ENCODE assay signal across 1 cellular context in the genomic region with DNA sequence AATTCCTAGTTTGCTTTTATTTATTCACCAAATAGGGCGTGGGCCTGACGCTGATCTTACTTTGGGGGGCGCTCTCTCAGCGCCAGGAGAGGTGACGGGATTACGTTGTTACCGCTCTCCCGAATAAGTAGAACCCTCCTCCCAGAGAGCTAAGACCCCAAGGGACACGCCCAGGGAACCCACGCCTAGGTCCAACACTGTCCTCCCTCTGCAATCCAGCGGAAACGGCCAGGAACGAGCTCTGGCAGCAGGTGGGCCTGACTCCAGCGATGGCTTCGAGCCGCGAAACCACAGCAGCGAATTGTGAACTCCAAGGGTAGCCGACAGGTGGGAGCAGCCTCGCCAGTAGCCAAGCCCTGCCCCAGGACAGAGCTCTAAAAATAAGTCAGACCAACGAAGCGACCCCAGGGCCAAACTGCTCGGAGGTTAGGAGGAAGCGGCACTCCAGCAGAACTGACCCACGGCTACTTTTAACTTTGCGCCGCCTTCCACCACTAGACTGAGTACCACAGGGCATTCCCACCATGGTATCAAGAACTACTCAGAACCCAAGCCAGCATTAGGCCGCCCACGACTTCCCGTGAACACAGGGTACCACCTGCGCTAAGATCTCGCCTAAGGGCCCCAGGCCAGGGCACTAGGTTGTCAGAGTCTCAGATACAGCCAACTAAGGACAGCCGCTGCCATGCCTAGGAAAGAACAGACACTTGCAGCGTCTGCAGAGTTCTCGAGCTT.
TF ChIP-seq lines count a peak whose summit lies in the region.

No MANE protein-coding gene starts in this region.

TF ChIP-seq in K562, 482 proteins besides CTCF, POLR2A, EP300 and RAD21 (continued from another document and continues in another):
- TF ChIP-seq, protein P1, sequence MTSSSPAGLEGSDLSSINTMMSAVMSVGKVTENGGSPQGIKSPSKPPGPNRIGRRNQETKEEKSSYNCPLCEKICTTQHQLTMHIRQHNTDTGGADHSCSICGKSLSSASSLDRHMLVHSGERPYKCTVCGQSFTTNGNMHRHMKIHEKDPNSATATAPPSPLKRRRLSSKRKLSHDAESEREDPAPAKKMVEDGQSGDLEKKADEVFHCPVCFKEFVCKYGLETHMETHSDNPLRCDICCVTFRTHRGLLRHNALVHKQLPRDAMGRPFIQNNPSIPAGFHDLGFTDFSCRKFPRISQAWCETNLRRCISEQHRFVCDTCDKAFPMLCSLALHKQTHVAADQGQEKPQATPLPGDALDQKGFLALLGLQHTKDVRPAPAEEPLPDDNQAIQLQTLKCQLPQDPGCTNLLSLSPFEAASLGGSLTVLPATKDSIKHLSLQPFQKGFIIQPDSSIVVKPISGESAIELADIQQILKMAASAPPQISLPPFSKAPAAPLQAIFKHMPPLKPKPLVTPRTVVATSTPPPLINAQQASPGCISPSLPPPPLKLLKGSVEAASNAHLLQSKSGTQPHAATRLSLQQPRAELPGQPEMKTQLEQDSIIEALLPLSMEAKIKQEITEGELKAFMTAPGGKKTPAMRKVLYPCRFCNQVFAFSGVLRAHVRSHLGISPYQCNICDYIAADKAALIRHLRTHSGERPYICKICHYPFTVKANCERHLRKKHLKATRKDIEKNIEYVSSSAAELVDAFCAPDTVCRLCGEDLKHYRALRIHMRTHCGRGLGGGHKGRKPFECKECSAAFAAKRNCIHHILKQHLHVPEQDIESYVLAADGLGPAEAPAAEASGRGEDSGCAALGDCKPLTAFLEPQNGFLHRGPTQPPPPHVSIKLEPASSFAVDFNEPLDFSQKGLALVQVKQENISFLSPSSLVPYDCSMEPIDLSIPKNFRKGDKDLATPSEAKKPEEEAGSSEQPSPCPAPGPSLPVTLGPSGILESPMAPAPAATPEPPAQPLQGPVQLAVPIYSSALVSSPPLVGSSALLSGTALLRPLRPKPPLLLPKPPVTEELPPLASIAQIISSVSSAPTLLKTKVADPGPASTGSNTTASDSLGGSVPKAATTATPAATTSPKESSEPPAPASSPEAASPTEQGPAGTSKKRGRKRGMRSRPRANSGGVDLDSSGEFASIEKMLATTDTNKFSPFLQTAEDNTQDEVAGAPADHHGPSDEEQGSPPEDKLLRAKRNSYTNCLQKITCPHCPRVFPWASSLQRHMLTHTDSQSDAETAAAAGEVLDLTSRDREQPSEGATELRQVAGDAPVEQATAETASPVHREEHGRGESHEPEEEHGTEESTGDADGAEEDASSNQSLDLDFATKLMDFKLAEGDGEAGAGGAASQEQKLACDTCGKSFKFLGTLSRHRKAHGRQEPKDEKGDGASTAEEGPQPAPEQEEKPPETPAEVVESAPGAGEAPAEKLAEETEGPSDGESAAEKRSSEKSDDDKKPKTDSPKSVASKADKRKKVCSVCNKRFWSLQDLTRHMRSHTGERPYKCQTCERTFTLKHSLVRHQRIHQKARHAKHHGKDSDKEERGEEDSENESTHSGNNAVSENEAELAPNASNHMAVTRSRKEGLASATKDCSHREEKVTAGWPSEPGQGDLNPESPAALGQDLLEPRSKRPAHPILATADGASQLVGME (CRISPR knock-in tag; IDR thresholded peaks at IDR 0.05): no peak
- TF ChIP-seq ZNF274 (IDR thresholded peaks at IDR 0.05; ENCODE audit: borderline replicate concordance, low read depth, low read length) (no peak), NUFIP1 (IDR thresholded peaks at IDR 0.05; ENCODE audit: partially characterized antibody) (no peak), TRIM28 (IDR thresholded peaks at IDR 0.05) (no peak), DPF2 (IDR thresholded peaks at IDR 0.05) (no peak), ZSCAN32 (CRISPR knock-in tag; IDR thresholded peaks at IDR 0.05) (0 out of 2 replicates have a peak, but pooled peaks have one; percentile 9), HLTF (IDR thresholded peaks at IDR 0.05) (no peak), BRD9 (IDR thresholded peaks at IDR 0.05; ENCODE audit: low read depth, partially characterized antibody) (no peak), PCBP2 (IDR thresholded peaks at IDR 0.05; ENCODE audit: low read depth, low read length, poor library complexity, severe bottlenecking) (no peak), TEAD4 (IDR thresholded peaks at IDR 0.05; ENCODE audit: low read length) (no peak), TEAD4 (CRISPR knock-in tag; IDR thresholded peaks at IDR 0.05; ENCODE audit: borderline replicate concordance) (0 out of 2 replicates have a peak, but pooled peaks have one; percentile 33), EGR1 (conservative IDR thresholded peaks at IDR 0.05) (peak; percentile 25), POLR2AphosphoS2 (IDR thresholded peaks at IDR 0.05; ENCODE audit: low read length) (0 out of 2 replicates have a peak, but pooled peaks have one; percentile 27), XRCC4 (IDR thresholded peaks at IDR 0.05; ENCODE audit: extremely low read depth, insufficient read depth, insufficient read length) (no peak)
- TF ChIP-seq, protein P2, sequence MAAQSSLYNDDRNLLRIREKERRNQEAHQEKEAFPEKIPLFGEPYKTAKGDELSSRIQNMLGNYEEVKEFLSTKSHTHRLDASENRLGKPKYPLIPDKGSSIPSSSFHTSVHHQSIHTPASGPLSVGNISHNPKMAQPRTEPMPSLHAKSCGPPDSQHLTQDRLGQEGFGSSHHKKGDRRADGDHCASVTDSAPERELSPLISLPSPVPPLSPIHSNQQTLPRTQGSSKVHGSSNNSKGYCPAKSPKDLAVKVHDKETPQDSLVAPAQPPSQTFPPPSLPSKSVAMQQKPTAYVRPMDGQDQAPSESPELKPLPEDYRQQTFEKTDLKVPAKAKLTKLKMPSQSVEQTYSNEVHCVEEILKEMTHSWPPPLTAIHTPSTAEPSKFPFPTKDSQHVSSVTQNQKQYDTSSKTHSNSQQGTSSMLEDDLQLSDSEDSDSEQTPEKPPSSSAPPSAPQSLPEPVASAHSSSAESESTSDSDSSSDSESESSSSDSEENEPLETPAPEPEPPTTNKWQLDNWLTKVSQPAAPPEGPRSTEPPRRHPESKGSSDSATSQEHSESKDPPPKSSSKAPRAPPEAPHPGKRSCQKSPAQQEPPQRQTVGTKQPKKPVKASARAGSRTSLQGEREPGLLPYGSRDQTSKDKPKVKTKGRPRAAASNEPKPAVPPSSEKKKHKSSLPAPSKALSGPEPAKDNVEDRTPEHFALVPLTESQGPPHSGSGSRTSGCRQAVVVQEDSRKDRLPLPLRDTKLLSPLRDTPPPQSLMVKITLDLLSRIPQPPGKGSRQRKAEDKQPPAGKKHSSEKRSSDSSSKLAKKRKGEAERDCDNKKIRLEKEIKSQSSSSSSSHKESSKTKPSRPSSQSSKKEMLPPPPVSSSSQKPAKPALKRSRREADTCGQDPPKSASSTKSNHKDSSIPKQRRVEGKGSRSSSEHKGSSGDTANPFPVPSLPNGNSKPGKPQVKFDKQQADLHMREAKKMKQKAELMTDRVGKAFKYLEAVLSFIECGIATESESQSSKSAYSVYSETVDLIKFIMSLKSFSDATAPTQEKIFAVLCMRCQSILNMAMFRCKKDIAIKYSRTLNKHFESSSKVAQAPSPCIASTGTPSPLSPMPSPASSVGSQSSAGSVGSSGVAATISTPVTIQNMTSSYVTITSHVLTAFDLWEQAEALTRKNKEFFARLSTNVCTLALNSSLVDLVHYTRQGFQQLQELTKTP (IDR thresholded peaks at IDR 0.05; ENCODE audit: low read depth in 1 of 2, partially characterized antibody in 2 of 2): peak in 1 of 2 experiments; percentile 8
- TF ChIP-seq, protein P3, sequence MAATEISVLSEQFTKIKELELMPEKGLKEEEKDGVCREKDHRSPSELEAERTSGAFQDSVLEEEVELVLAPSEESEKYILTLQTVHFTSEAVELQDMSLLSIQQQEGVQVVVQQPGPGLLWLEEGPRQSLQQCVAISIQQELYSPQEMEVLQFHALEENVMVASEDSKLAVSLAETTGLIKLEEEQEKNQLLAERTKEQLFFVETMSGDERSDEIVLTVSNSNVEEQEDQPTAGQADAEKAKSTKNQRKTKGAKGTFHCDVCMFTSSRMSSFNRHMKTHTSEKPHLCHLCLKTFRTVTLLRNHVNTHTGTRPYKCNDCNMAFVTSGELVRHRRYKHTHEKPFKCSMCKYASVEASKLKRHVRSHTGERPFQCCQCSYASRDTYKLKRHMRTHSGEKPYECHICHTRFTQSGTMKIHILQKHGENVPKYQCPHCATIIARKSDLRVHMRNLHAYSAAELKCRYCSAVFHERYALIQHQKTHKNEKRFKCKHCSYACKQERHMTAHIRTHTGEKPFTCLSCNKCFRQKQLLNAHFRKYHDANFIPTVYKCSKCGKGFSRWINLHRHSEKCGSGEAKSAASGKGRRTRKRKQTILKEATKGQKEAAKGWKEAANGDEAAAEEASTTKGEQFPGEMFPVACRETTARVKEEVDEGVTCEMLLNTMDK (IDR thresholded peaks at IDR 0.05; ENCODE audit: borderline replicate concordance, insufficient read depth, low read depth, low read length, poor library complexity, severe bottlenecking): no peak
- TF ChIP-seq, protein P4, sequence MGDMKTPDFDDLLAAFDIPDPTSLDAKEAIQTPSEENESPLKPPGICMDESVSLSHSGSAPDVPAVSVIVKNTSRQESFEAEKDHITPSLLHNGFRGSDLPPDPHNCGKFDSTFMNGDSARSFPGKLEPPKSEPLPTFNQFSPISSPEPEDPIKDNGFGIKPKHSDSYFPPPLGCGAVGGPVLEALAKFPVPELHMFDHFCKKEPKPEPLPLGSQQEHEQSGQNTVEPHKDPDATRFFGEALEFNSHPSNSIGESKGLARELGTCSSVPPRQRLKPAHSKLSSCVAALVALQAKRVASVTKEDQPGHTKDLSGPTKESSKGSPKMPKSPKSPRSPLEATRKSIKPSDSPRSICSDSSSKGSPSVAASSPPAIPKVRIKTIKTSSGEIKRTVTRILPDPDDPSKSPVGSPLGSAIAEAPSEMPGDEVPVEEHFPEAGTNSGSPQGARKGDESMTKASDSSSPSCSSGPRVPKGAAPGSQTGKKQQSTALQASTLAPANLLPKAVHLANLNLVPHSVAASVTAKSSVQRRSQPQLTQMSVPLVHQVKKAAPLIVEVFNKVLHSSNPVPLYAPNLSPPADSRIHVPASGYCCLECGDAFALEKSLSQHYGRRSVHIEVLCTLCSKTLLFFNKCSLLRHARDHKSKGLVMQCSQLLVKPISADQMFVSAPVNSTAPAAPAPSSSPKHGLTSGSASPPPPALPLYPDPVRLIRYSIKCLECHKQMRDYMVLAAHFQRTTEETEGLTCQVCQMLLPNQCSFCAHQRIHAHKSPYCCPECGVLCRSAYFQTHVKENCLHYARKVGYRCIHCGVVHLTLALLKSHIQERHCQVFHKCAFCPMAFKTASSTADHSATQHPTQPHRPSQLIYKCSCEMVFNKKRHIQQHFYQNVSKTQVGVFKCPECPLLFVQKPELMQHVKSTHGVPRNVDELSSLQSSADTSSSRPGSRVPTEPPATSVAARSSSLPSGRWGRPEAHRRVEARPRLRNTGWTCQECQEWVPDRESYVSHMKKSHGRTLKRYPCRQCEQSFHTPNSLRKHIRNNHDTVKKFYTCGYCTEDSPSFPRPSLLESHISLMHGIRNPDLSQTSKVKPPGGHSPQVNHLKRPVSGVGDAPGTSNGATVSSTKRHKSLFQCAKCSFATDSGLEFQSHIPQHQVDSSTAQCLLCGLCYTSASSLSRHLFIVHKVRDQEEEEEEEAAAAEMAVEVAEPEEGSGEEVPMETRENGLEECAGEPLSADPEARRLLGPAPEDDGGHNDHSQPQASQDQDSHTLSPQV (IDR thresholded peaks at IDR 0.05): peak; percentile 57
